ENCODE assay signal across 12 cellular contexts in the genomic region with DNA sequence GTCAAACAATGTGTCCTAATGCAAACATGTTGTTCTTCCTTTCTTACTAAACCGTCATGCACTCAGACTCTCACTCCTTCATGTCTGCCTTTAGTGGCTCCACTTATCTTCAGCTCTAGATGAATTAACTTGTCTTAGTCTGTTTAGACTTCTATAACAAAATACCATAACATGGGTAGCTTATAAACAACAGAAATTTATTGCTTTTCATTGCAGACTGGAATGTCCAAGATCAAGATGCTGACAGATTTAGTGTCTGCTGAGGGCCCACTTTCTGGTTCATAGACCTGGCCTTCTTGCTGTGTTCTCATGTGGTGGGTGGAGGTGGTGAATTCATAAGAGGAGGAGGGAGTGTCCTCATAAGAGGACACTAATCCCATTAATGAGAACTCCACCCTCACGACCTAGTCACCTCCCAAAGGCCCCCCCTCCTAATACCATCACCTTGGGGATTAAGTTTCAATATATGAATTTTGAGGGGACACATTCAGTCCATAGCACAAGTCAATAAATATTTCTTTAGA.
"Had no signal": no experiment of that assay in that cellular context is flagged by ENCODE, and none has a peak within 500 bp of the region (broad histone marks: within the 10 kb centered on the region; RNA-seq: fewer than 3 reads in every experiment).

No MANE protein-coding gene starts in this region.

- H3K36me3 ChIP-seq: cardiac muscle cell, gastroesophageal sphincter, right atrium auricular region, suprapubic skin, upper lobe of right lung had no signal

- DNase-seq: activated effector memory CD4-positive, alpha-beta T cell treated with anti-CD3 and anti-CD28 coated beads, Interleukin-2, amount 50 U/mL, for 16 hours; activated naive CD8-positive, alpha-beta T cell treated with anti-CD3 and anti-CD28 coated beads, Interleukin-2, amount 50 U/mL, for 24 hours; activated T-cell treated with anti-CD3 and anti-CD28 coated beads, Interleukin-2, amount 50 U/mL, for 1 hour; posterior cingulate gyrus; small intestine; stimulated activated naive CD4-positive, alpha-beta T cell; upper lobe of right lung had no signal

- ATAC-seq: activated CD4-positive, CD25-positive, alpha-beta regulatory T cell treated with anti-CD3 and anti-CD28 coated beads, Interleukin-2, amount 50 U/mL, for 24 hours; activated naive CD8-positive, alpha-beta T cell treated with anti-CD3 and anti-CD28 coated beads, Interleukin-2, amount 50 U/mL, for 24 hours; gastroesophageal sphincter; upper lobe of right lung had no signal

- H3K4me3 ChIP-seq: cardiac muscle cell, gastroesophageal sphincter, right atrium auricular region, suprapubic skin, upper lobe of right lung had no signal

- H3K4me1 ChIP-seq: upper lobe of right lung had no signal

- H3K27me3 ChIP-seq: cardiac muscle cell, gastroesophageal sphincter, right atrium auricular region, suprapubic skin, upper lobe of right lung had no signal

- H3K9me3 ChIP-seq: suprapubic skin, upper lobe of right lung had no signal

- H3K27ac ChIP-seq: cardiac muscle cell, gastroesophageal sphincter, right atrium auricular region, suprapubic skin, upper lobe of right lung had no signal
